13 cellular contexts compared by ENCODE assay signal in genomic region chr14:58198086-58198485, GRCh38.
"Had no signal": no experiment of that assay in that cellular context is flagged by ENCODE, and none has a peak within 500 bp of the region (broad histone marks: within the 10 kb centered on the region; RNA-seq: fewer than 3 reads in every experiment).

No MANE protein-coding gene starts in this region.

- H3K4me3 ChIP-seq: adrenal gland, prostate gland, smooth muscle cell, transverse colon had no signal

- H3K27ac Mint-ChIP-seq: dendritic cell treated with granulocyte-macrophage colony-stimulating factor and Interleukin-4, amounts not matched to agents 40 ng/mL and 50 ng/mL, for 4 days; T-helper 2 cell treated with Interferon-gamma antibody and Interleukin-4, amounts not matched to agents 5 μg/mL and 100 μg/mL, for 36 hours had no signal

- H3K4me2 ChIP-seq: smooth muscle cell had no signal

- H3K27me3 ChIP-seq: adrenal gland, transverse colon had no signal

- DNase-seq: activated CD4-positive, alpha-beta T cell treated with anti-CD3 and anti-CD28 coated beads for 1 hour; activated CD4-positive, alpha-beta T cell treated with anti-CD3 and anti-CD28 coated beads, Interleukin-2, amount 50 U/mL, for 48 hours; activated gamma-delta T cell treated with Interleukin-2 at 50 U/mL for 16 hours; adrenal gland; hippocampal formation; kidney glomerular epithelial cell; occipital lobe; transverse colon had no signal

- H3K4me1 ChIP-seq: prostate gland had no signal

- H3K9me3 ChIP-seq: adrenal gland, prostate gland, transverse colon had no signal

- H3K4me3 Mint-ChIP-seq: dendritic cell treated with granulocyte-macrophage colony-stimulating factor and Interleukin-4, amounts not matched to agents 40 ng/mL and 50 ng/mL, for 4 days; stimulated activated memory B cell treated with anti-CD40 and anti-IgM and Interleukin-4, amounts not matched to agents 10 μg/mL and 1 μg/mL and 100 μg/mL, for 72 hours had no signal

- H3K36me3 ChIP-seq: adrenal gland, prostate gland, transverse colon had no signal

- H3K36me3 Mint-ChIP-seq: stimulated activated memory B cell treated with anti-CD40 and anti-IgM and Interleukin-4, amounts not matched to agents 10 μg/mL and 1 μg/mL and 100 μg/mL, for 72 hours had no signal

- H3K27me3 Mint-ChIP-seq: stimulated activated memory B cell treated with anti-CD40 and anti-IgM and Interleukin-4, amounts not matched to agents 10 μg/mL and 1 μg/mL and 100 μg/mL, for 72 hours had no signal

- H3K9me3 Mint-ChIP-seq: dendritic cell treated with granulocyte-macrophage colony-stimulating factor and Interleukin-4, amounts not matched to agents 40 ng/mL and 50 ng/mL, for 4 days; stimulated activated memory B cell treated with anti-CD40 and anti-IgM and Interleukin-4, amounts not matched to agents 10 μg/mL and 1 μg/mL and 100 μg/mL, for 72 hours; T-helper 2 cell treated with Interferon-gamma antibody and Interleukin-4, amounts not matched to agents 5 μg/mL and 100 μg/mL, for 36 hours had no signal

- H3K27ac ChIP-seq: adrenal gland, prostate gland had no signal
